In the genomic region with DNA sequence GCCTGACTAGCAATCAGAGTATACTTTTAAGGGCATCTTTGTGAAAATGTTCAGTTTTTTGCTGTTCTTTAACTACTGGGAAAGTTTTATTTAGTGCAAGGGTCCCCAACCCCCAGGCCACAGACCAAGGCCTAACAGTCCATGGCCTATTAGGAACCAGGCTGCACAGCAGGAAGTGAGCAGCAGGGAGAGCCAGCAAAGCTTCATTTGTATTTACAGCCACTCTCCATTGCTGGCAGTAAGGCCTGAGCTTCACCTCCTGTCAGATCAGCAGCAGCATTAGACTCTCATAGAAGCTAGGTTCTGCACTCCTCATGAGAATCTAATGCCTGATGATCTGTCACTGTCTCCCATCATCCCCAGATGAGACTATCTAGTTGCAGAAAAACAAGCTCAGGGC, we compare ENCODE assay signal across 32 cellular contexts.
"Had no signal": no experiment of that assay in that cellular context is flagged by ENCODE, and none has a peak within 500 bp of the region (broad histone marks: within the 10 kb centered on the region; RNA-seq: fewer than 3 reads in every experiment).

No MANE protein-coding gene starts in this region.

- H3K27me3 ChIP-seq: pancreas, testis had no signal

- H3K4me1 ChIP-seq: pancreas, prostate gland, testis had no signal

- H3K36me3 ChIP-seq: pancreas, prostate gland had no signal

- ATAC-seq: activated T-cell treated with anti-CD3 and anti-CD28 coated beads, Interleukin-2, amount 50 U/mL, for 4 hours; activated T-helper 17 cell treated with anti-CD3 and anti-CD28 coated beads, Interleukin-2, amount 50 U/mL, for 72 hours; esophagus mucosa; left cardiac atrium; naive thymus-derived CD8-positive, alpha-beta T cell; pancreas; sciatic nerve; stimulated activated naive CD8-positive, alpha-beta T cell treated with anti-CD3 and anti-CD28 coated beads, Interleukin-15, Interleukin-2, amounts not matched to agents 100 U/mL and 50 U/mL, for 24 hours; WTC11 had no signal

- FAIRE-seq: bronchial epithelial cell, keratinocyte, urothelium cell line had no signal

- H3K9me3 ChIP-seq: pancreas, prostate gland, testis had no signal

- DNase-seq: activated CD4-positive, alpha-beta memory T cell treated with anti-CD3 and anti-CD28 coated beads, Interleukin-2, amount 10 ng/mL, durations not matched to agents 7 days and 5 days; activated CD4-positive, alpha-beta T cell treated with anti-CD3 and anti-CD28 coated beads for 1 hour; activated CD4-positive, alpha-beta T cell treated with anti-CD3 and anti-CD28 coated beads, Interleukin-2, amount 10 ng/mL, durations not matched to agents 7 days and 5 days; activated gamma-delta T cell treated with Interleukin-2 at 50 U/mL for 16 hours; activated naive CD4-positive, alpha-beta T cell treated with anti-CD3 and anti-CD28 coated beads, Interleukin-2, amount 50 U/mL, for 16 hours; activated T-cell treated with anti-CD3 and anti-CD28 coated beads, Interleukin-2, amount 50 U/mL, for 4 hours; endodermal cell; foreskin fibroblast; head of caudate nucleus; hippocampal formation; left cardiac atrium; mammary epithelial cell; midbrain; naive thymus-derived CD8-positive, alpha-beta T cell; nucleus accumbens; pancreas; retina; stimulated activated CD4-positive, alpha-beta T cell treated with anti-CD3 and anti-CD28 coated beads, Interleukin-12 subunit alpha, Interleukin-12 subunit beta, amount 100 ng/mL, for 4 hours; stimulated activated CD4-positive, alpha-beta T cell treated with anti-CD3 and anti-CD28 coated beads, Interleukin-4, amount 100 ng/mL, for 1 hour; stimulated activated naive CD8-positive, alpha-beta T cell treated with anti-CD3 and anti-CD28 coated beads, Interleukin-15, Interleukin-2, amounts not matched to agents 100 U/mL and 50 U/mL, for 24 hours; T1000; testis; trophoblast cell had no signal

- H3K4me3 ChIP-seq: pancreas, prostate gland, skin epidermis, testis had no signal

- H3K27ac ChIP-seq: pancreas, prostate gland, skin epidermis, testis had no signal
